Comparison of ENCODE assay signal across 8 cellular contexts in the genomic region with DNA sequence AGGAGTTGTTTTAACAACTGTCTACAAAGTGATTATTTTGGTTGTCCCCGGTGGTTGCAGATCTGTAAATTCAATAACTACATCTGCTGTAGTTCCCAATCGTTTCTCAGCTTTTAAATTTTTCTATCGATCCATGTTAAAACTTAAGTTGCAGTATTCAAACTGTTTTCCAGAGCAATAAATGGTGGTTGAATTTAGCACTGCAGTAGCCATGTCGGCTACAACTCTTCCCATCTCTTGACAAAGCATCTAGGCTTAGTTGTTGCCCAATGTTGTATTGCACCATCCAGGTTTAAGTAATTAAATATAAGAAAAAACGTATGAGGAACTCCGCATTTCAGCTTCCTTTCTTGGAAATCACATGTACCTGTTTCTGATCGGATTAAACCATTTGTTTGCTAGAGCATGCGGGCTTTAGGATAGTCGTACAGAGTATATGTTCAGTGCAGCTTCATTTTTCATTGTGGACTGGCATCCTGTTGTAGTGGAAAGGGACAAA. TPM values are rescaled to one million over a fixed set of nuclear protein-coding genes. Genes with fewer than 3 reads are reported as not detected.
A peak's percentile ranks its signal among the peaks of the same experiment; 100 is the strongest.
DNase-seq lines count a peak whose midpoint lies in the region; ATAC-seq and TF ChIP-seq lines count a peak whose summit lies in the region.

No MANE protein-coding gene starts in this region.

- H3K9ac ChIP-seq in SK-N-SH = peak overlapping the region; percentile 80
- peak overlapping the region; percentile 80 for H3K9ac ChIP-seq in fibroblast of lung (ENCODE audit: insufficient read depth, low read length)

- peaks cover 0 to 8% of the 10 kb centered on the region in 2 experiments for H3K36me3 ChIP-seq in SK-N-SH (replicated peaks in 1 of 2; ENCODE audit: control insufficient read depth in 1 of 2, insufficient read depth in 2 of 2, low read length in 1 of 2)
- no peaks in the 10 kb centered on the region for H3K36me3 ChIP-seq in fibroblast of lung (ENCODE audit: control insufficient read depth, insufficient read depth, low read length)

- H3K27me3 Mint-ChIP-seq in activated T-cell treated with anti-CD3 and anti-CD28 coated beads, Interleukin-2, amount 50 U/mL, for 4 hours (ENCODE audit: low read depth) = no peaks in the 10 kb centered on the region

- H3K9me3 ChIP-seq in SK-N-SH (no peaks in the 10 kb centered on the region), fibroblast of lung (ENCODE audit: control insufficient read depth, insufficient read depth, low read depth, low read length) (no peaks in the 10 kb centered on the region)

- peaks cover 13% of the 10 kb centered on the region for H4K20me1 ChIP-seq in SK-N-SH (ENCODE audit: insufficient read depth)
- no peaks in the 10 kb centered on the region for H4K20me1 ChIP-seq in fibroblast of lung (ENCODE audit: control insufficient read depth, extremely low read depth, insufficient read depth, low read length)

- no peaks in the 10 kb centered on the region for H3F3A ChIP-seq in SK-N-SH (replicated peaks; ENCODE audit: insufficient read depth)

- H3K4me3 ChIP-seq in SK-N-SH (ENCODE audit: low read depth in 2 of 2, low read length in 1 of 2) = peak overlapping the region; percentile 74 to 80
- H3K4me3 ChIP-seq in fibroblast of lung (replicated peaks in 1 of 4; ENCODE audit: control extremely low read depth in 1 of 4, insufficient read depth in 1 of 4, low read depth in 3 of 4, low read length in 4 of 4) = peak overlapping the region; percentile 61 to 85 (median 64)
- H3K4me3 ChIP-seq in retinal pigment epithelial cell (ENCODE audit: low read length) = peak overlapping the region; percentile 59

- no peaks in the 10 kb centered on the region for H3K9me3 Mint-ChIP-seq in activated T-cell treated with anti-CD3 and anti-CD28 coated beads, Interleukin-2, amount 50 U/mL, for 4 hours

- CTCF ChIA-PET in SK-N-SH (lab: Yijun Ruan, JAX) = interaction anchor here (1.1 to 1.2 kb wide), 3 partner anchors 24 to 241 kb away, joined by 3 to 5 read pairs (median 4); no protein-coding TSS in a partner anchor

- TF ChIP-seq RAD21 in SK-N-SH (IDR thresholded peaks at IDR 0.05; ENCODE audit: low read length) = no peak

- no peak for ATAC-seq in activated T-cell treated with anti-CD3 and anti-CD28 coated beads, Interleukin-2, amount 50 U/mL, for 4 hours
- ATAC-seq in GM21515 (IDR thresholded peaks at IDR 0.05; ENCODE audit: unreplicated experiment) = no peak

- peaks cover 11% of the 10 kb centered on the region for H3K36me3 Mint-ChIP-seq in activated T-cell treated with anti-CD3 and anti-CD28 coated beads, Interleukin-2, amount 50 U/mL, for 4 hours (ENCODE audit: insufficient read depth)

- no peak for TF ChIP-seq EP300 in SK-N-SH (IDR thresholded peaks at IDR 0.05; ENCODE audit: borderline replicate concordance in 1 of 2, low read depth in 1 of 2, low read length in 1 of 2)

- DNase-seq in activated T-cell treated with anti-CD3 and anti-CD28 coated beads, Interleukin-2, amount 50 U/mL, for 4 hours = no peak
- no peak for DNase-seq in activated T-cell treated with anti-CD3 and anti-CD28 coated beads, Interleukin-2, amount 50 U/mL, for 48 hours
- DNase-seq in SK-N-SH = peak; percentile 38
- peak; percentile 31 to 81 for DNase-seq in fibroblast of lung (ENCODE audit: low read depth in 2 of 2)
- DNase-seq in retinal pigment epithelial cell (ENCODE audit: low read depth) = peak; percentile 61
- no peak for DNase-seq in SK-N-DZ (ENCODE audit: low spot score)
- no peak for DNase-seq in NCI-H146 treated with DMSO at 0.1 percent for 48 hours (lab: John Stamatoyannopoulos, UW; ENCODE audit: unreplicated experiment)

- H3K79me2 ChIP-seq in SK-N-SH (ENCODE audit: insufficient read depth) (peaks cover 59% of the 10 kb centered on the region), fibroblast of lung (ENCODE audit: control insufficient read depth, insufficient read depth, low read length) (peaks cover 36% of the 10 kb centered on the region)

- TF ChIP-seq CTCF in SK-N-SH (IDR thresholded peaks at IDR 0.05) = no peak
- TF ChIP-seq CTCF in fibroblast of lung (conservative IDR thresholded peaks at IDR 0.05 in 1 of 2, IDR thresholded peaks at IDR 0.05 in 1 of 2; ENCODE audit: low read depth in 1 of 2, low read length in 2 of 2) = peak in 1 of 2 donors; percentile 4
- no peak for TF ChIP-seq CTCF in retinal pigment epithelial cell (conservative IDR thresholded peaks at IDR 0.05; ENCODE audit: low read depth, low read length)

- no peaks in the 10 kb centered on the region for H3K9me2 ChIP-seq in SK-N-SH

- 18% methylated on average over 9 of the region's 9 CpGs for WGBS in SK-N-SH (ENCODE audit: low lambda C conversion rate)

- H3K27me3 ChIP-seq in SK-N-SH (ENCODE audit: insufficient read depth) (no peaks in the 10 kb centered on the region), fibroblast of lung (ENCODE audit: control insufficient read depth, insufficient read depth, low read length) (no peaks in the 10 kb centered on the region)

- H3K4me2 ChIP-seq in SK-N-SH = peak overlapping the region; percentile 73
- H3K4me2 ChIP-seq in fibroblast of lung (ENCODE audit: extremely low read depth, insufficient read depth, low read length) = peak overlapping the region; percentile 83

- H3K4me1 Mint-ChIP-seq in activated T-cell treated with anti-CD3 and anti-CD28 coated beads, Interleukin-2, amount 50 U/mL, for 4 hours (ENCODE audit: low read depth) = peaks cover 42% of the 10 kb centered on the region

- peak overlapping the region; percentile 90 for H3K4me3 Mint-ChIP-seq in activated T-cell treated with anti-CD3 and anti-CD28 coated beads, Interleukin-2, amount 50 U/mL, for 4 hours

- H3K4me1 ChIP-seq in SK-N-SH (ENCODE audit: control insufficient read depth in 1 of 2, insufficient read depth in 2 of 2, low read depth in 1 of 2, low read length in 1 of 2) (peaks cover 0 to 8% of the 10 kb centered on the region in 2 experiments; a peak in 3 of 4 replicates), fibroblast of lung (ENCODE audit: control insufficient read depth, extremely low read depth, insufficient read depth, low read length) (peaks cover 3% of the 10 kb centered on the region)

- POLR2A ChIA-PET in SK-N-SH (lab: Yijun Ruan, JAX) = no interaction called here

- H3K27ac ChIP-seq in SK-N-SH (ENCODE audit: low read depth in 2 of 2, low read length in 1 of 2) = peak overlapping the region; percentile 64 to 75; a peak in 2 of 4 replicates
- H3K27ac ChIP-seq in fibroblast of lung (ENCODE audit: insufficient read depth, low read length) = peak overlapping the region; percentile 70

- H2AFZ ChIP-seq in SK-N-SH (ENCODE audit: low read depth) (peak overlapping the region; percentile 75), fibroblast of lung (ENCODE audit: low read length) (no peak overlapping the region)

TF ChIP-seq in SK-N-SH, 30 proteins besides CTCF, POLR2A, EP300 and RAD21 (continues in another document):
- TF ChIP-seq, protein P1, sequence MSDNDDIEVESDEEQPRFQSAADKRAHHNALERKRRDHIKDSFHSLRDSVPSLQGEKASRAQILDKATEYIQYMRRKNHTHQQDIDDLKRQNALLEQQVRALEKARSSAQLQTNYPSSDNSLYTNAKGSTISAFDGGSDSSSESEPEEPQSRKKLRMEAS (IDR thresholded peaks at IDR 0.05; ENCODE audit: low read depth) = no peak
- TF ChIP-seq, protein P2, sequence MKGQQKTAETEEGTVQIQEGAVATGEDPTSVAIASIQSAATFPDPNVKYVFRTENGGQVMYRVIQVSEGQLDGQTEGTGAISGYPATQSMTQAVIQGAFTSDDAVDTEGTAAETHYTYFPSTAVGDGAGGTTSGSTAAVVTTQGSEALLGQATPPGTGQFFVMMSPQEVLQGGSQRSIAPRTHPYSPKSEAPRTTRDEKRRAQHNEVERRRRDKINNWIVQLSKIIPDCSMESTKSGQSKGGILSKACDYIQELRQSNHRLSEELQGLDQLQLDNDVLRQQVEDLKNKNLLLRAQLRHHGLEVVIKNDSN (IDR thresholded peaks at IDR 0.05; ENCODE audit: borderline replicate concordance, low read depth) = no peak

RNA-seq across cellular contexts. Expression of a gene that starts 1.0 kb away (rescaled TPM):
- 10 to 100 TPM; 31.2 to 38.6 (median 37.6) TPM for total RNA-seq in activated T-cell treated with anti-CD3 and anti-CD28 coated beads, Interleukin-2, amount 50 U/mL, for 4 hours
- polyA plus RNA-seq in SK-N-SH (2012; rRNA removed) (37.7 and 56.8 TPM in 2 replicates), fibroblast of lung (67.5 and 76.0 TPM in 2 replicates)
- 63.4 and 80.0 TPM in 2 replicates for polyA plus RNA-seq in SK-N-SH (2012; cell fraction: cytosol; rRNA removed)
- 24.4 and 26.1 TPM in 2 replicates for polyA plus RNA-seq in SK-N-SH (2012; cell fraction: nucleus; rRNA removed)
- total RNA-seq in fibroblast of lung = 95.5 and 109 TPM in 2 replicates
- 72.2 and 74.8 TPM in 2 replicates for polyA plus RNA-seq in fibroblast of lung (2012)
- polyA minus RNA-seq in fibroblast of lung (ENCODE audit: low replicate concordance) = 10.2 and 15.6 TPM in 2 replicates
- 60.8 and 89.4 TPM in 2 replicates for polyA plus RNA-seq in SK-N-DZ (2014; cell fraction: cytosol; rRNA removed)
- polyA plus RNA-seq in SK-N-DZ (2014; cell fraction: nucleus; rRNA removed) = 47.2 and 53.1 TPM in 2 replicates

RNA-seq across cellular contexts. Expression of a gene that starts 27.7 kb away (rescaled TPM):
- total RNA-seq in activated T-cell treated with anti-CD3 and anti-CD28 coated beads, Interleukin-2, amount 50 U/mL, for 4 hours = 10 to 100 TPM; 40.0 to 42.7 (median 41.8) TPM
- polyA plus RNA-seq in SK-N-SH (2012; rRNA removed) = 12.4 and 17.5 TPM in 2 replicates
- 13.4 and 15.1 TPM in 2 replicates for polyA plus RNA-seq in SK-N-SH (2012; cell fraction: cytosol; rRNA removed)
- 37.1 and 40.5 TPM in 2 replicates for polyA plus RNA-seq in SK-N-SH (2012; cell fraction: nucleus; rRNA removed)
- total RNA-seq in fibroblast of lung = 23.4 and 27.6 TPM in 2 replicates
- 20.5 and 28.9 TPM in 2 replicates for polyA plus RNA-seq in fibroblast of lung
- polyA plus RNA-seq in fibroblast of lung (2012) = 13.7 and 16.1 TPM in 2 replicates
- polyA minus RNA-seq in fibroblast of lung (ENCODE audit: low replicate concordance) = 3.6 and 15.3 TPM in 2 replicates
- 42.3 and 55.6 TPM in 2 replicates for polyA plus RNA-seq in SK-N-DZ (2014; cell fraction: cytosol; rRNA removed)
- 47.2 and 54.0 TPM in 2 replicates for polyA plus RNA-seq in SK-N-DZ (2014; cell fraction: nucleus; rRNA removed)

Comparison
In these comparisons a context has a peak if more than half of its experiments do, and no peak if none do; other contexts are left out.
1. DNase-seq: peak in SK-N-SH (single experiment), fibroblast of lung (2 of 2) and retinal pigment epithelial cell (single experiment); none in activated T-cell treated with anti-CD3 and anti-CD28 coated beads, Interleukin-2, amount 50 U/mL, for 4 hours (single experiment), activated T-cell treated with anti-CD3 and anti-CD28 coated beads, Interleukin-2, amount 50 U/mL, for 48 hours (0 of 2), SK-N-DZ (single experiment) and NCI-H146 treated with DMSO at 0.1 percent for 48 hours (single experiment).
2. Peak in every context shown above with its lines, with median percentiles within 50 percentile points of each other: H3K4me3 ChIP-seq.